Comparison of ENCODE assay signal across 12 cellular contexts in genomic region chr4:102438396-102438795, GRCh38.
DNase-seq lines count a peak whose midpoint lies in the region; ATAC-seq and TF ChIP-seq lines count a peak whose summit lies in the region.
"Had no signal": no experiment of that assay in that cellular context is flagged by ENCODE, and none has a peak within 500 bp of the region (broad histone marks: within the 10 kb centered on the region; RNA-seq: fewer than 3 reads in every experiment).

No MANE protein-coding gene starts in this region.

- peak overlapping the region; percentile 25 for H3K27ac ChIP-seq in 22Rv1
- H3K27ac ChIP-seq in brain microvascular endothelial cell: peak overlapping the region; percentile 90
- H3K27ac ChIP-seq in lung (ENCODE audit: low read depth in 1 of 2, low read length in 1 of 2): peak overlapping the region; percentile 16 to 22

- CTCF ChIA-PET in GM10248 (lab: Yijun Ruan, JAX): interaction anchor here (1.4 to 2.2 kb wide), 3 partner anchors 8 to 33 kb away, joined by 3 to 14 read pairs (median 5); no protein-coding TSS in a partner anchor

- POLR2A ChIA-PET in GM10248 (lab: Yijun Ruan, JAX): no interaction called here

- in situ Hi-C loops in brain microvascular endothelial cell (cut with HindIII; ENCODE audit: low pct_ligation_motif_present, low sequenced_read_pairs): no loop called here

- no peaks in the 10 kb centered on the region for H3K27me3 ChIP-seq in brain microvascular endothelial cell (replicated peaks)
- H3K27me3 ChIP-seq in lung (ENCODE audit: control insufficient read depth, insufficient read depth): no peaks in the 10 kb centered on the region

- 95% methylated on average over 3 of the region's 3 CpGs for WGBS in lung, 2 donors

- no peak for ATAC-seq in lung (ENCODE audit: insufficient read depth, low FRiP score)
- ATAC-seq: activated CD4-positive, CD25-positive, alpha-beta regulatory T cell treated with anti-CD3 and anti-CD28 coated beads, Interleukin-2, amount 50 U/mL, for 24 hours; activated T-cell treated with anti-CD3 and anti-CD28 coated beads, Interleukin-2, amount 50 U/mL, for 4 hours had no signal

- H3K9me3 ChIP-seq in lung (ENCODE audit: control insufficient read depth in 2 of 2, insufficient read depth in 1 of 2, low read length in 1 of 2): no peaks in the 10 kb centered on the region

- peak; percentile 11 for DNase-seq in HK-2 (ENCODE audit: unreplicated experiment)
- DNase-seq in brain microvascular endothelial cell: peak; percentile 28
- DNase-seq in lung (ENCODE audit: low spot score): no peak
- no peak for DNase-seq in T-helper 2 cell
- no peak for DNase-seq in superior temporal gyrus (ENCODE audit: extremely low spot score)
- no peak for DNase-seq in stimulated activated CD4-positive, alpha-beta T cell treated with anti-CD3 and anti-CD28 coated beads, Interleukin-1b, Interleukin-23, amount 100 ng/mL, for 48 hours
- DNase-seq in GM10248 (ENCODE audit: extremely low spot score): no peak
- DNase-seq: activated T-cell treated with anti-CD3 and anti-CD28 coated beads, Interleukin-2, amount 50 U/mL, for 4 hours; NCI-H1436 treated with DMSO at 0.1 percent for 48 hours; small intestine had no signal

- peaks cover 3% of the 10 kb centered on the region in 2 donors for H3K4me1 ChIP-seq in lung (ENCODE audit: control insufficient read depth in 2 of 2, insufficient read depth in 2 of 2, low read length in 2 of 2)

- no peak for TF ChIP-seq CTCF in 22Rv1 (IDR thresholded peaks at IDR 0.05)
- TF ChIP-seq CTCF in brain microvascular endothelial cell (IDR thresholded peaks at IDR 0.05; ENCODE audit: low read depth, low read length, missing control alignments): no peak
- TF ChIP-seq CTCF in lung (IDR thresholded peaks at IDR 0.05; ENCODE audit: control extremely low read depth, extremely low read depth): no peak
- no peak for TF ChIP-seq CTCF in GM10248 (IDR thresholded peaks at IDR 0.05; ENCODE audit: control extremely low read depth, extremely low read depth, low read depth, missing control alignments)

- no peaks in the 10 kb centered on the region for H3K36me3 ChIP-seq in brain microvascular endothelial cell (replicated peaks)
- H3K36me3 ChIP-seq in lung (ENCODE audit: control insufficient read depth in 2 of 2, insufficient read depth in 2 of 2, low read length in 2 of 2): no peaks in the 10 kb centered on the region

- H3K4me3 ChIP-seq in brain microvascular endothelial cell (ENCODE audit: low read depth, low read length) (no peak overlapping the region), lung (no peak overlapping the region)

Comparison
In these comparisons a context has a peak if more than half of its experiments do, and no peak if none do; other contexts are left out.
1. H3K27ac ChIP-seq: peak in every context shown above with its lines; median percentile 90 in brain microvascular endothelial cell; 25 in 22Rv1; 19 in lung.
2. DNase-seq: peak in HK-2 (single experiment) and brain microvascular endothelial cell (single experiment); none in lung (single experiment), T-helper 2 cell (0 of 5), superior temporal gyrus (single experiment), stimulated activated CD4-positive, alpha-beta T cell treated with anti-CD3 and anti-CD28 coated beads, Interleukin-1b, Interleukin-23, amount 100 ng/mL, for 48 hours (single experiment) and GM10248 (single experiment).